9 cellular contexts compared by ENCODE assay signal in the genomic region with DNA sequence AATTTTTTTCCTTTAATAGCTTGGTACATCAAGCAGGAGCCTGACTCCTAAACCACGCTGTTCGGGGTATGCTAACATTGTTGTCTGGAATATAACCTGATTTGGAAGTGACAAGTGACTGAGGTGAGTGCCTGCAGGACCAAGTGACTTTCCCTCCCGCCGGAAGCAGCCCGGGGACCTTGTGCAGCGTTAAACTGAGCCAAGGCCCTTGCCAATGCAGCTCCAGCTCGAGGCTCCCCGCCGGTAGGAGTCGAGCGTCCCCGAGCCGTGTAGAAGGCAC. TPM values are rescaled to one million over a fixed set of nuclear protein-coding genes. Genes with fewer than 3 reads are reported as not detected.
DNase-seq lines count a peak whose midpoint lies in the region; ATAC-seq and TF ChIP-seq lines count a peak whose summit lies in the region.
"Had no signal": no experiment of that assay in that cellular context is flagged by ENCODE, and none has a peak within 500 bp of the region (broad histone marks: within the 10 kb centered on the region; RNA-seq: fewer than 3 reads in every experiment).

No MANE protein-coding gene starts in this region.

- DNase-seq in AG10803 (ENCODE audit: low read depth) = no peak
- DNase-seq in HEK293T (ENCODE audit: extremely low spot score) = no peak
- peak; percentile 42 for DNase-seq in cerebellar cortex (ENCODE audit: low spot score)
- no peak for DNase-seq in activated effector memory CD4-positive, alpha-beta T cell treated with Interleukin-2 at 50 U/mL for 16 hours

- TF ChIP-seq CTCF in AG10803 (conservative IDR thresholded peaks at IDR 0.05; ENCODE audit: low read length) = no peak

- H3K27me3 ChIP-seq in mononuclear cell (ENCODE audit: insufficient read depth, low read length) = peaks cover 6% of the 10 kb centered on the region

- POLR2A ChIA-PET in HEK293T (lab: Yijun Ruan, JAX) = interaction anchor here (0.6 to 1.2 kb wide), 3 partner anchors 21 to 513 kb away, joined by 3 to 5 read pairs (median 4); a partner anchor contains a TSS

- no peaks in the 10 kb centered on the region for H3K9me3 ChIP-seq in mononuclear cell (ENCODE audit: low read depth, low read length)

- H3K4me3 ChIP-seq in AG10803 (ENCODE audit: low read length) (peak overlapping the region; percentile 49; the same call in 1 of the 2 replicates), mononuclear cell (ENCODE audit: low read length) (peak overlapping the region; percentile 54)

- CTCF ChIA-PET in HEK293T (lab: Yijun Ruan, JAX) = interaction anchor here (0.6 to 3.4 kb wide), 7 partner anchors 10 to 642 kb away, joined by 3 to 22 read pairs (median 4); no protein-coding TSS in a partner anchor

- no peak for ATAC-seq in GM21737 (IDR thresholded peaks at IDR 0.05; ENCODE audit: unreplicated experiment)
- ATAC-seq in GM21723 (IDR thresholded peaks at IDR 0.05; ENCODE audit: unreplicated experiment) = no peak
- no peak for ATAC-seq in HG03039 (IDR thresholded peaks at IDR 0.05; ENCODE audit: unreplicated experiment)

- peaks cover 58% of the 10 kb centered on the region for H3K4me1 ChIP-seq in mononuclear cell (ENCODE audit: insufficient read depth, low read length)

TF ChIP-seq in HEK293T, 16 proteins besides CTCF, POLR2A, EP300 and RAD21:
- TF ChIP-seq ARNT (IDR thresholded peaks at IDR 0.05) (no peak), SUZ12 (IDR thresholded peaks at IDR 0.05) (no peak), L3MBTL2 (conservative IDR thresholded peaks at IDR 0.05) (peak; percentile 33; the same call in 1 of the 2 replicates), NFRKB (IDR thresholded peaks at IDR 0.05) (no peak), BHLHE40 (IDR thresholded peaks at IDR 0.05; ENCODE audit: borderline replicate concordance) (no peak)
- TF ChIP-seq, protein P1, sequence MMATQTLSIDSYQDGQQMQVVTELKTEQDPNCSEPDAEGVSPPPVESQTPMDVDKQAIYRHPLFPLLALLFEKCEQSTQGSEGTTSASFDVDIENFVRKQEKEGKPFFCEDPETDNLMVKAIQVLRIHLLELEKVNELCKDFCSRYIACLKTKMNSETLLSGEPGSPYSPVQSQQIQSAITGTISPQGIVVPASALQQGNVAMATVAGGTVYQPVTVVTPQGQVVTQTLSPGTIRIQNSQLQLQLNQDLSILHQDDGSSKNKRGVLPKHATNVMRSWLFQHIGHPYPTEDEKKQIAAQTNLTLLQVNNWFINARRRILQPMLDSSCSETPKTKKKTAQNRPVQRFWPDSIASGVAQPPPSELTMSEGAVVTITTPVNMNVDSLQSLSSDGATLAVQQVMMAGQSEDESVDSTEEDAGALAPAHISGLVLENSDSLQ (IDR thresholded peaks at IDR 0.05) = no peak

RNA-seq across cellular contexts. Expression of a gene that starts 0.7 kb away (rescaled TPM):
- total RNA-seq in mononuclear cell = 9.7 TPM
- total RNA-seq: T-helper 2 cell treated with Interferon-gamma antibody and Interleukin-4, amounts not matched to agents 100 ng/mL and 5 ng/mL, for 36 hours had no signal

RNA-seq across cellular contexts. Expression of a gene that starts 37.9 kb away (rescaled TPM):
- total RNA-seq in mononuclear cell = 1.0 TPM
- total RNA-seq: T-helper 2 cell treated with Interferon-gamma antibody and Interleukin-4, amounts not matched to agents 100 ng/mL and 5 ng/mL, for 36 hours had no signal
